Comparison of ENCODE assay signal across 3 cellular contexts in the genomic region with DNA sequence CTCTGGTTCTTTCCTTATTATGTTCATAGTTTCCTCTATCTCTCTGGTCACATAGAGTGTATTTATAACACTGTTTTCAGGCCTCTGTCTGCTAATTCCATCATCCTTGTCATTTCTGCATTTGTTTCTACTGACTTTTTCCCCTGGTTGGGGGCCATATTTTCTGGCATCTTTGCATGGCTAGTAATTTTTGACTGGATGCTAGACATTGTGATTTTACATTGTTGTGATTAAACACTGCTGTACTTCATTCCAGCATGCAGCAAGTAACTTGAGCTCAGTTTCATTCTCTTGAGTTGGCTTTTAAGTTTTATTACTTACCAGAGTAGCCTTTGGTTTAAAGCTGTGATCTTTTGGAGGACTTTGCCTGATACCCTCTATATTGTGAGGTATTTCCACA.
"Had no signal": no experiment of that assay in that cellular context is flagged by ENCODE, and none has a peak within 500 bp of the region (broad histone marks: within the 10 kb centered on the region; RNA-seq: fewer than 3 reads in every experiment).

No MANE protein-coding gene starts in this region.

- H3K4me3 ChIP-seq: GM12878 had no signal

- DNase-seq: GDM1, GF-D8 had no signal
